10 cellular contexts compared by ENCODE assay signal in the genomic region with DNA sequence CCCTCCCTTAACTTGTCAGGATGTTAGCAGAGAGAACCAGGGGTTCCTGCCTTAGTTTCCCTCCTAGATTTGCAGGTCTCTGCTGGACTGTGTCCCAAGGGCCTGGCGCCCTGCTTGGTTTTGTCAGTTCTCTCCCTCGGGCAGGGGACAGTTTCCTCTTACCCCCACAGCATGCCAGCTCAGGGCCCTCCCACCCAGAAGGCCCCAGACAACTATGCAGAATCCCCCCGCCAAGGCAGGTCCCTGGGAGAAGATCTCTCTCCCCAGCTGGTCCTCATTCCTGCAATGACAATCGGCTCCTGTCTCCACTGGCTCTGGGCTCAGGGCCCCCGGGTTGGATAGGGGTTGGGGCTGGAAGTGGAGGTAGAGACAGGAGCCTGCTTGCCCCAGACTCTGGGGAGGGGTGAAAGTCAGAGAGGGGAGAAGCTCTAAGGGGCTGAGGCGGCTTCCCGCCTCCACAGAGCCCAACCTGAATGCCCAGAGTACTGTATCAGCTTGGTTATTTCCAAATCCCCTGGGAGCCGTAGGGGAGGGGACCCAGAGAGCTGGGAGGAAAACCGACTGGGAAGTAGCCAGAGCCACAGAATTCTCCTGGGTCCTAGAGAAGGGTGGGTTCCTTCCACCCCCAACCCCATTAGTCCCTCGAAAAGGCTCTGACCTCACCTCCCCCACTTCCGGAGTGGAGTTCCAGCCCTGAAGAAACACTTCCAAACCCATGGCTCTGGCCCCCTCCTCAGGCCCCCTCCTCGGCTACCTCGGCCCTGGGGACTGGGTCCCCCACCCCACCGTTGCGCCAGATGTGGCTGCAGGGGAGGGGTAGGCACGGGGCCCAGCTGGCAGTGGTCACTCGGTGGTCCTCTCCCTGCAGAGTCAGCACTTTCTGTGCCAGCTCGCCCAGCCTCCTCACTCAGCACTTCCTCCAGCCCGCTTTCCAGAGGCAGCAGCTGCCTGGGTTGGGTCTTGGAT. TPM values are rescaled to one million over a fixed set of nuclear protein-coding genes. Genes with fewer than 3 reads are reported as not detected.
DNase-seq lines count a peak whose midpoint lies in the region; ATAC-seq, FAIRE-seq and TF ChIP-seq lines count a peak whose summit lies in the region.
"Had no signal": no experiment of that assay in that cellular context is flagged by ENCODE, and none has a peak within 500 bp of the region (broad histone marks: within the 10 kb centered on the region; RNA-seq: fewer than 3 reads in every experiment).

No MANE protein-coding gene starts in this region.

- peak overlapping the region; percentile 87 to 91 (median 89) for H3K27ac Mint-ChIP-seq in nephron
- H3K27ac Mint-ChIP-seq in progenitor cell of endocrine pancreas = no peak overlapping the region
- H3K27ac Mint-ChIP-seq: activated naive CD8-positive, alpha-beta T cell had no signal

- H3K36me3 Mint-ChIP-seq in nephron (ENCODE audit: low read depth) = peaks cover 17% of the 10 kb centered on the region
- H3K36me3 Mint-ChIP-seq in progenitor cell of endocrine pancreas (ENCODE audit: insufficient read depth) = peaks cover 14% of the 10 kb centered on the region

- no peak overlapping the region for H3K4me3 ChIP-seq in effector memory CD4-positive, alpha-beta T cell (ENCODE audit: insufficient read depth, low read depth, low read length, poor library complexity, severe bottlenecking)

- H3K4me1 Mint-ChIP-seq in nephron = peaks cover 56% of the 10 kb centered on the region
- peaks cover 4% of the 10 kb centered on the region for H3K4me1 Mint-ChIP-seq in progenitor cell of endocrine pancreas (ENCODE audit: low read depth)

- H3K9me3 Mint-ChIP-seq in nephron (peaks cover 8% of the 10 kb centered on the region), progenitor cell of endocrine pancreas (ENCODE audit: low read depth) (peaks cover 13% of the 10 kb centered on the region)

- H3K36me3 ChIP-seq in effector memory CD4-positive, alpha-beta T cell (ENCODE audit: control insufficient read depth, insufficient read depth, low read length) = peaks cover 5% of the 10 kb centered on the region

- H3K27ac ChIP-seq in effector memory CD4-positive, alpha-beta T cell (ENCODE audit: insufficient read depth, low read length, poor library complexity, severe bottlenecking) = peak overlapping the region; percentile 67

- DNase-seq in D721Med (ENCODE audit: insufficient read length, low spot score) = peak; percentile 66
- peak; percentile 67 for DNase-seq in NCI-H2107 (lab: John Stamatoyannopoulos, UW)
- DNase-seq in effector memory CD4-positive, alpha-beta T cell = no peak
- no peak for DNase-seq in progenitor cell of endocrine pancreas (ENCODE audit: low spot score, unreplicated experiment)
- no peak for DNase-seq in RKO (ENCODE audit: low spot score)
- DNase-seq in effector CD4-positive, alpha-beta T cell = no peak
- DNase-seq: MM.1S had no signal

- peaks cover 7% of the 10 kb centered on the region for H3K27me3 Mint-ChIP-seq in nephron (ENCODE audit: low read depth)
- peaks cover 30% of the 10 kb centered on the region for H3K27me3 Mint-ChIP-seq in progenitor cell of endocrine pancreas
- H3K27me3 Mint-ChIP-seq: activated naive CD8-positive, alpha-beta T cell had no signal

- FAIRE-seq in D721Med (lab: Jason Lieb, UNC) = no peak

- no peak for ATAC-seq in HG03460 (IDR thresholded peaks at IDR 0.05; ENCODE audit: unreplicated experiment)

- H3K9me3 ChIP-seq in effector memory CD4-positive, alpha-beta T cell (ENCODE audit: control insufficient read depth, low read length) = no peaks in the 10 kb centered on the region

- H3K27me3 ChIP-seq in effector memory CD4-positive, alpha-beta T cell (replicated peaks; ENCODE audit: control insufficient read depth, insufficient read depth, low read length, poor library complexity, severe bottlenecking) = no peaks in the 10 kb centered on the region

- H3K4me1 ChIP-seq in effector memory CD4-positive, alpha-beta T cell (ENCODE audit: control insufficient read depth, insufficient read depth, low read length, poor library complexity, severe bottlenecking) = peaks cover 50% of the 10 kb centered on the region

- H3K4me3 Mint-ChIP-seq in nephron = peak overlapping the region; percentile 47 to 83 (median 62)
- H3K4me3 Mint-ChIP-seq in progenitor cell of endocrine pancreas (ENCODE audit: low read depth) = no peak overlapping the region
- H3K4me3 Mint-ChIP-seq: activated naive CD8-positive, alpha-beta T cell had no signal

- TF ChIP-seq CTCF in D721Med (IDR thresholded peaks at IDR 0.05; ENCODE audit: insufficient read depth, missing control alignments) (no peak), nephron (IDR thresholded peaks at IDR 0.05; ENCODE audit: unreplicated experiment in 3 of 3) (no peak), progenitor cell of endocrine pancreas (IDR thresholded peaks at IDR 0.05; ENCODE audit: unreplicated experiment) (no peak)

RNA-seq across cellular contexts. Expression of a gene that starts 3.8 kb away (rescaled TPM):
- total RNA-seq in progenitor cell of endocrine pancreas = 17.1 and 17.4 TPM in 2 replicates

RNA-seq across cellular contexts. Expression of a gene that starts 49.1 kb away (rescaled TPM):
- not detected in 2 replicates for total RNA-seq in progenitor cell of endocrine pancreas

Comparison
In these comparisons a context has a peak if more than half of its experiments do, and no peak if none do; other contexts are left out.
1. DNase-seq: peak in D721Med (single experiment) and NCI-H2107 (single experiment); none in effector memory CD4-positive, alpha-beta T cell (0 of 3), progenitor cell of endocrine pancreas (single experiment), RKO (single experiment) and effector CD4-positive, alpha-beta T cell (single experiment).